16 cellular contexts compared by ENCODE assay signal in the genomic region with DNA sequence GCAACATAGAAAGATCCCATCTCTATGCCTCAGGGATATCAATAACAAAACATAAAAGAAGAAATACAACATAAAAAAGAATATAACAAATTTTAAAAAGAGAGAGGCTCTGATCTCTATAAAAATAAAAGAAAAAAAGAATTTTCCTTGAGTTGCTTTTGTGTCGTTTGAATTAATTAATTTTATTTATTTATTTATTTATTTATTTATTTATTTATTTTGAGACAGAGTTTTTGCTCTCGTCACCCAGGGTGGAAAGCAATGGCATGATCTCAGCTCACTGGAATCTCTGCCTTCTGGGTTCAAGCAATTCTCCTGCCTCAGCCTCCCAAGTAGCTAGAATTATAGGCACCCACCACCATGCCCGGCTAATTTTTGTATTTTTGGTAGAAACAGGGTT. TPM values are rescaled to one million over a fixed set of nuclear protein-coding genes. Genes with fewer than 3 reads are reported as not detected.
DNase-seq lines count a peak whose midpoint lies in the region; ATAC-seq and TF ChIP-seq lines count a peak whose summit lies in the region.
"Had no signal": no experiment of that assay in that cellular context is flagged by ENCODE, and none has a peak within 500 bp of the region (broad histone marks: within the 10 kb centered on the region; RNA-seq: fewer than 3 reads in every experiment).

No MANE protein-coding gene starts in this region.

- H3K27me3 Mint-ChIP-seq in endodermal cell (ENCODE audit: insufficient read depth): no peaks in the 10 kb centered on the region

- H3K4me3 ChIP-seq in heart right ventricle: no peak overlapping the region
- H3K4me3 ChIP-seq in right cardiac atrium (ENCODE audit: low read length): no peak overlapping the region
- no peak overlapping the region for H3K4me3 ChIP-seq in body of pancreas
- no peak overlapping the region for H3K4me3 ChIP-seq in mucosa of stomach (ENCODE audit: low read length)
- H3K4me3 ChIP-seq in upper lobe of right lung: no peak overlapping the region
- H3K4me3 ChIP-seq in endodermal cell (ENCODE audit: low read length): no peak overlapping the region
- no peak overlapping the region for H3K4me3 ChIP-seq in lower leg skin (ENCODE audit: low read depth, poor library complexity, severe bottlenecking)

- TF ChIP-seq CTCF in heart right ventricle (IDR thresholded peaks at IDR 0.05): no peak
- TF ChIP-seq CTCF in body of pancreas (IDR thresholded peaks at IDR 0.05): no peak
- TF ChIP-seq CTCF in upper lobe of right lung (IDR thresholded peaks at IDR 0.05): no peak
- TF ChIP-seq CTCF in endodermal cell (conservative IDR thresholded peaks at IDR 0.05): no peak
- no peak for TF ChIP-seq CTCF in lower leg skin (IDR thresholded peaks at IDR 0.05)

- H3K27ac ChIP-seq in heart right ventricle (peak overlapping the region in 7 of 10 donors; percentile 81 to 95 (median 87)), right cardiac atrium (ENCODE audit: low read length) (no peak overlapping the region), body of pancreas (peak overlapping the region in 3 of 4 donors; percentile 86 to 91 (median 90)), upper lobe of right lung (peak overlapping the region; percentile 90), endodermal cell (ENCODE audit: low read depth, low read length) (no peak overlapping the region)

- intact Hi-C loops in heart right ventricle (cut with DNase I): no loop called here
- intact Hi-C loops in right cardiac atrium (cut with DNase I): no loop called here
- intact Hi-C loops in body of pancreas (cut with DNase I): no loop called here
- intact Hi-C loops in upper lobe of right lung (cut with DNase I): no loop called here
- intact Hi-C loops in lower leg skin (cut with DNase I; ENCODE audit: low total_unique reads): no loop called here

- no peaks in the 10 kb centered on the region for H3K27me3 ChIP-seq in heart right ventricle
- no peaks in the 10 kb centered on the region for H3K27me3 ChIP-seq in right cardiac atrium (ENCODE audit: control insufficient read depth, insufficient read depth)
- H3K27me3 ChIP-seq in body of pancreas: no peaks in the 10 kb centered on the region
- H3K27me3 ChIP-seq in mucosa of stomach (ENCODE audit: control insufficient read depth, insufficient read depth, low read length): no peaks in the 10 kb centered on the region
- H3K27me3 ChIP-seq in upper lobe of right lung: no peaks in the 10 kb centered on the region
- no peaks in the 10 kb centered on the region for H3K27me3 ChIP-seq in endodermal cell (ENCODE audit: control insufficient read depth, insufficient read depth, low read length, poor library complexity, severe bottlenecking)

- DNase-seq in heart right ventricle (no peak), right cardiac atrium (no peak), body of pancreas (no peak), upper lobe of right lung (no peak), endodermal cell (no peak), lower leg skin (ENCODE audit: low spot score in 2 of 2) (no peak)
- DNase-seq: activated CD4-positive, alpha-beta T cell treated with anti-CD3 and anti-CD28 coated beads for 1 hour; DMS79 treated with DMSO at 0.1 percent for 48 hours; effector memory CD4-positive, alpha-beta T cell; NCI-H1092 treated with DMSO at 0.1 percent for 48 hours; NCI-H446 had no signal

- H3K4me3 Mint-ChIP-seq in endodermal cell: no peak overlapping the region

- TF ChIP-seq POLR2A in body of pancreas (IDR thresholded peaks at IDR 0.05) (no peak), lower leg skin (IDR thresholded peaks at IDR 0.05) (no peak), GM18505 (IDR thresholded peaks at IDR 0.05; ENCODE audit: borderline replicate concordance, extremely low read depth, insufficient read depth, insufficient read length) (no peak)

- H3K9me3 ChIP-seq in heart right ventricle (no peaks in the 10 kb centered on the region), right cardiac atrium (ENCODE audit: control insufficient read depth, low read length) (no peaks in the 10 kb centered on the region), body of pancreas (no peaks in the 10 kb centered on the region), mucosa of stomach (ENCODE audit: control insufficient read depth, low read length) (no peaks in the 10 kb centered on the region), upper lobe of right lung (no peaks in the 10 kb centered on the region), endodermal cell (ENCODE audit: control insufficient read depth, low read length) (no peaks in the 10 kb centered on the region)

- WGBS in heart right ventricle, 2 donors: 90 to 95% methylated on average over 3 of the region's 3 CpGs
- 91% methylated on average over 3 of the region's 3 CpGs for WGBS in right cardiac atrium
- WGBS in body of pancreas, 2 donors: 77 to 87% methylated on average over 3 of the region's 3 CpGs
- WGBS in endodermal cell (ENCODE audit: insufficient coverage in 1 of 2, insufficient read length in 1 of 2), 2 experiments: 94% methylated on average over 2 of the region's 3 CpGs; no CpG with 5 or more reads in 1 of the 2 experiments
- WGBS in lower leg skin, 2 donors: 89 to 93% methylated on average over 3 of the region's 3 CpGs

- H3K4me1 Mint-ChIP-seq in endodermal cell: peaks cover 32% of the 10 kb centered on the region

- H3K9ac ChIP-seq in mucosa of stomach (ENCODE audit: low read length) (peak overlapping the region; percentile 63), endodermal cell (ENCODE audit: extremely low read depth, low read length, poor library complexity, severe bottlenecking) (no peak overlapping the region)

- no peak for ATAC-seq in heart right ventricle
- ATAC-seq in right cardiac atrium: no peak
- no peak for ATAC-seq in body of pancreas
- no peak for ATAC-seq in upper lobe of right lung
- ATAC-seq in GM18505 (IDR thresholded peaks at IDR 0.05; ENCODE audit: unreplicated experiment): no peak

- H3K36me3 Mint-ChIP-seq in endodermal cell (ENCODE audit: low read depth): peaks cover 45% of the 10 kb centered on the region

- no peaks in the 10 kb centered on the region for H3K9me3 Mint-ChIP-seq in endodermal cell

- H3K4me1 ChIP-seq in heart right ventricle (peaks cover 0 to 52% (median 20%) of the 10 kb centered on the region in 9 donors), right cardiac atrium (ENCODE audit: control insufficient read depth, insufficient read depth, low read length) (peaks cover 5% of the 10 kb centered on the region), body of pancreas (peaks cover 53% of the 10 kb centered on the region), mucosa of stomach (ENCODE audit: control insufficient read depth, insufficient read depth, low read length) (peaks cover 30% of the 10 kb centered on the region), upper lobe of right lung (peaks cover 62% of the 10 kb centered on the region), endodermal cell (ENCODE audit: control insufficient read depth, insufficient read depth, low read length) (peaks cover 4% of the 10 kb centered on the region)

- H3K36me3 ChIP-seq in heart right ventricle: no peaks in the 10 kb centered on the region
- H3K36me3 ChIP-seq in body of pancreas (replicated peaks in 1 of 2; ENCODE audit: insufficient read depth in 1 of 2, low read depth in 2 of 2): no peaks in the 10 kb centered on the region
- H3K36me3 ChIP-seq in mucosa of stomach (ENCODE audit: control insufficient read depth, insufficient read depth, low read length): no peaks in the 10 kb centered on the region
- peaks cover 6% of the 10 kb centered on the region for H3K36me3 ChIP-seq in upper lobe of right lung
- peaks cover 49% of the 10 kb centered on the region for H3K36me3 ChIP-seq in endodermal cell (ENCODE audit: control insufficient read depth, insufficient read depth, low read length)

- H3K27ac Mint-ChIP-seq in endodermal cell: no peak overlapping the region

RNA-seq across cellular contexts. Expression of a gene that starts 8.5 kb away (rescaled TPM):
- total RNA-seq in heart right ventricle: 10 to 100 TPM in 6 of 10 donors, 1 to 10 TPM in 4; 7.1 to 22.7 (median 10.5) TPM
- polyA plus RNA-seq in heart right ventricle: 1 to 10 TPM; 7.5 to 9.9 TPM
- 10 to 100 TPM; 18.8 to 27.2 (median 25.3) TPM for total RNA-seq in right cardiac atrium
- 12.6 TPM for polyA plus RNA-seq in right cardiac atrium
- total RNA-seq in body of pancreas: 10 to 100 TPM; 40.2 to 41.5 TPM
- 167 TPM for total RNA-seq in upper lobe of right lung
- 100 to 1,000 TPM; 190 to 226 TPM for total RNA-seq in endodermal cell
- 59.3 TPM for polyA plus RNA-seq in endodermal cell (2013, experiment 1 of 2)
- 61.6 TPM for polyA plus RNA-seq in endodermal cell (2013, experiment 2 of 2)
- total RNA-seq in lower leg skin: 100 to 1,000 TPM in 2 of 4 donors, 10 to 100 TPM in 2; 68.4 to 125 (median 97.5) TPM

RNA-seq across cellular contexts. Expression of a gene that starts 26.3 kb away (rescaled TPM):
- total RNA-seq in heart right ventricle (10 to 100 TPM in 9 of 10 donors, 1 to 10 TPM in 1; 8.0 to 18.0 (median 13.4) TPM), right cardiac atrium (10 to 100 TPM; 23.5 to 46.8 (median 35.8) TPM), body of pancreas (10 to 100 TPM; 49.4 to 90.8 TPM), upper lobe of right lung (50.6 TPM), endodermal cell (10 to 100 TPM; 59.1 to 76.4 TPM), lower leg skin (100 to 1,000 TPM in 3 of 4 donors, 10 to 100 TPM in 1; 94.9 to 136 (median 107) TPM)
- polyA plus RNA-seq in heart right ventricle (10 to 100 TPM; 11.8 to 15.3 TPM), right cardiac atrium (63.6 TPM)
- polyA plus RNA-seq in endodermal cell (2013, experiment 1 of 2): 45.6 TPM
- 41.6 TPM for polyA plus RNA-seq in endodermal cell (2013, experiment 2 of 2)

RNA-seq across cellular contexts. Expression of a gene that starts 33.4 kb away (rescaled TPM):
- total RNA-seq in heart right ventricle: 10 to 100 TPM; 23.7 to 43.6 (median 28.5) TPM
- 10 to 100 TPM; 42.4 to 55.1 TPM for polyA plus RNA-seq in heart right ventricle
- total RNA-seq in right cardiac atrium: 10 to 100 TPM; 34.5 to 41.4 (median 40.7) TPM
- polyA plus RNA-seq in right cardiac atrium: 32.8 TPM
- 10 to 100 TPM; 32.7 to 46.5 TPM for total RNA-seq in body of pancreas
- total RNA-seq in upper lobe of right lung: 67.6 TPM
- total RNA-seq in endodermal cell: 10 to 100 TPM; 55.5 to 57.3 TPM
- 69.5 TPM for polyA plus RNA-seq in endodermal cell (2013, experiment 1 of 2)
- 60.9 TPM for polyA plus RNA-seq in endodermal cell (2013, experiment 2 of 2)
- total RNA-seq in lower leg skin: 10 to 100 TPM; 35.3 to 59.4 (median 43.3) TPM

RNA-seq across cellular contexts. Expression of a gene that starts 57.3 kb away (rescaled TPM):
- total RNA-seq in heart right ventricle (10 to 100 TPM in 1 of 10 donors, 1 to 10 TPM in 9; 1.5 to 16.4 (median 2.1) TPM), right cardiac atrium (1 to 10 TPM; 2.7 to 5.0 (median 4.7) TPM), body of pancreas (1 to 10 TPM; 3.1 to 4.9 TPM), upper lobe of right lung (38.0 TPM), endodermal cell (under 1 TPM; 0.07 to 0.13 TPM), lower leg skin (10 to 100 TPM in 2 of 4 donors, 1 to 10 TPM in 2; 8.5 to 14.8 (median 9.9) TPM)
- polyA plus RNA-seq in heart right ventricle (1 to 10 TPM; 1.2 to 1.4 TPM), right cardiac atrium (1.5 TPM)
- not detected for polyA plus RNA-seq in endodermal cell (2013, experiment 1 of 2)
- not detected for polyA plus RNA-seq in endodermal cell (2013, experiment 2 of 2)
- polyA plus RNA-seq: neural cell had no signal

RNA-seq across cellular contexts. Expression of a gene that starts 57.8 kb away (rescaled TPM):
- total RNA-seq in heart right ventricle: not detected
- under 1 TPM in 1 of 2 donors, not detected in 1; 0.22 TPM for polyA plus RNA-seq in heart right ventricle
- 1 to 10 TPM in 2 of 4 donors, under 1 TPM in 2; 0.58 to 2.1 (median 0.94) TPM for total RNA-seq in right cardiac atrium
- polyA plus RNA-seq in right cardiac atrium: 0.88 TPM
- not detected for total RNA-seq in body of pancreas
- total RNA-seq in upper lobe of right lung: 44.1 TPM
- 10 to 100 TPM; 20.3 to 29.7 TPM for total RNA-seq in endodermal cell
- polyA plus RNA-seq in endodermal cell (2013, experiment 1 of 2): 10.5 TPM
- 7.9 TPM for polyA plus RNA-seq in endodermal cell (2013, experiment 2 of 2)
- 1 to 10 TPM in 2 of 4 donors, not detected in 2; 1.0 to 1.2 TPM for total RNA-seq in lower leg skin
- total RNA-seq: kidney epithelial cell; T-helper 1 cell treated with Interleukin-12 subunit alpha and Interleukin-12 subunit beta and Interleukin-4 antibody, amounts not matched to agents 30 ng/mL and 1 ng/mL, for 36 hours had no signal
- polyA plus RNA-seq: neural cell had no signal

Comparison
In these comparisons a context has a peak if more than half of its experiments do, and no peak if none do; other contexts are left out.
1. H3K27ac ChIP-seq: peak in heart right ventricle (7 of 10), body of pancreas (3 of 4) and upper lobe of right lung (single experiment); none in right cardiac atrium (single experiment) and endodermal cell (single experiment).